ENCODE assay signal across 8 cellular contexts in genomic region chr3:122299872-122300460, GRCh38. TPM values are rescaled to one million over a fixed set of nuclear protein-coding genes. Genes with fewer than 3 reads are reported as not detected.
DNase-seq lines count a peak whose midpoint lies in the region; FAIRE-seq and TF ChIP-seq lines count a peak whose summit lies in the region.

No MANE protein-coding gene starts in this region.

- peak; percentile 97 for FAIRE-seq in A204.1 (lab: Jason Lieb, UNC)

- WGBS in thyroid gland, 2 donors: 82 to 86% methylated on average over 12 of the region's 12 CpGs

- peaks cover 1% of the 10 kb centered on the region for H3K4me1 Mint-ChIP-seq in progenitor cell of endocrine pancreas (ENCODE audit: low read depth)

- H3K27me3 ChIP-seq in thyroid gland: no peaks in the 10 kb centered on the region

- no peak for TF ChIP-seq POLR2A in thyroid gland (IDR thresholded peaks at IDR 0.05)

- no peak overlapping the region for H3K4me3 ChIP-seq in thyroid gland (replicated peaks in 1 of 3)

- no peak for DNase-seq in GM10266 (ENCODE audit: extremely low spot score)
- peak; percentile 52 for DNase-seq in RKO (ENCODE audit: low spot score)
- DNase-seq in effector CD8-positive, alpha-beta T cell (lab: John Stamatoyannopoulos, UW): peak; percentile 15
- DNase-seq in progenitor cell of endocrine pancreas (ENCODE audit: low spot score, unreplicated experiment): no peak
- DNase-seq in DMS114 treated with DMSO at 0.1 percent for 48 hours (lab: John Stamatoyannopoulos, UW; ENCODE audit: unreplicated experiment): no peak
- no peak for DNase-seq in amniotic stem cell (lab: John Stamatoyannopoulos, UW)
- DNase-seq in thyroid gland: no peak

- H3K36me3 Mint-ChIP-seq in progenitor cell of endocrine pancreas (ENCODE audit: insufficient read depth): peaks cover 1% of the 10 kb centered on the region

- H3K27ac Mint-ChIP-seq in progenitor cell of endocrine pancreas: no peak overlapping the region

- peaks cover 3% of the 10 kb centered on the region for H3K9me3 Mint-ChIP-seq in progenitor cell of endocrine pancreas (ENCODE audit: low read depth)

- TF ChIP-seq CTCF in GM10266 (IDR thresholded peaks at IDR 0.05; ENCODE audit: control insufficient read depth, insufficient read depth, low read depth, missing control alignments) (peak; percentile 60), progenitor cell of endocrine pancreas (IDR thresholded peaks at IDR 0.05; ENCODE audit: unreplicated experiment) (peak; percentile 54), thyroid gland (IDR thresholded peaks at IDR 0.05) (peak in 1 of 6 experiments; percentile 29)

- no peaks in the 10 kb centered on the region for H3K27me3 Mint-ChIP-seq in progenitor cell of endocrine pancreas

- intact Hi-C loops in thyroid gland (cut with DNase I): no loop called here

- no peaks in the 10 kb centered on the region for H3K9me3 ChIP-seq in thyroid gland

- H3K27ac ChIP-seq in thyroid gland: no peak overlapping the region

- H3K4me1 ChIP-seq in thyroid gland: no peaks in the 10 kb centered on the region

- no peak overlapping the region for H3K4me3 Mint-ChIP-seq in progenitor cell of endocrine pancreas (ENCODE audit: low read depth)

- H3K36me3 ChIP-seq in thyroid gland: no peaks in the 10 kb centered on the region

RNA-seq across cellular contexts. Expression of gene CSTA, which starts 25.1 kb away (rescaled TPM):
- total RNA-seq in progenitor cell of endocrine pancreas: not detected in 2 replicates
- total RNA-seq in thyroid gland: 1 to 10 TPM in 1 of 4 donors, under 1 TPM in 1, not detected in 2; 0.94 to 1.7 TPM

Comparison
In these comparisons a context has a peak if more than half of its experiments do, and no peak if none do; other contexts are left out.
1. DNase-seq: peak in RKO (single experiment) and effector CD8-positive, alpha-beta T cell (single experiment); none in GM10266 (single experiment), progenitor cell of endocrine pancreas (single experiment), DMS114 treated with DMSO at 0.1 percent for 48 hours (single experiment), amniotic stem cell (single experiment) and thyroid gland (0 of 2).